11 cellular contexts compared by ENCODE assay signal in genomic region chr1:168504064-168504837, GRCh38. TPM values are rescaled to one million over a fixed set of nuclear protein-coding genes. Genes with fewer than 3 reads are reported as not detected.
A peak's percentile ranks its signal among the peaks of the same experiment; 100 is the strongest.
DNase-seq lines count a peak whose midpoint lies in the region; ATAC-seq, FAIRE-seq and TF ChIP-seq lines count a peak whose summit lies in the region.
"Had no signal": no experiment of that assay in that cellular context is flagged by ENCODE, and none has a peak within 500 bp of the region (broad histone marks: within the 10 kb centered on the region; RNA-seq: fewer than 3 reads in every experiment).

No MANE protein-coding gene starts in this region.

- H4K20me1 ChIP-seq in HepG2 (ENCODE audit: insufficient read depth, low read length) (no peaks in the 10 kb centered on the region), osteoblast (ENCODE audit: insufficient read depth, low read length) (no peaks in the 10 kb centered on the region)

- no peak overlapping the region for H3K9ac ChIP-seq in HepG2 (ENCODE audit: insufficient read depth, low read depth, low read length)

- H3K27ac ChIP-seq in right lobe of liver (no peak overlapping the region), HepG2 (ENCODE audit: extremely low read length, insufficient read depth, low read length) (no peak overlapping the region), osteoblast (ENCODE audit: low read depth, low read length) (peak overlapping the region; percentile 45)
- H3K27ac ChIP-seq: thyroid gland had no signal

- H3K9me3 Mint-ChIP-seq in activated naive CD8-positive, alpha-beta T cell treated with anti-CD3 and anti-CD28 coated beads for 36 hours: peaks cover 3% of the 10 kb centered on the region
- H3K9me3 Mint-ChIP-seq: activated B cell treated with CpG ODN at 0.5 μM for 24 hours had no signal

- intact Hi-C loops in right lobe of liver (cut with DNase I): no loop called here
- intact Hi-C loops in HepG2 (cut with micrococcal nuclease; ENCODE audit: unreplicated experiment): no loop called here

- H2AFZ ChIP-seq in HepG2 (ENCODE audit: low read length): no peak overlapping the region
- peak overlapping the region; percentile 17 for H2AFZ ChIP-seq in osteoblast (ENCODE audit: low read length)

- no peak for TF ChIP-seq POLR2A in right lobe of liver (IDR thresholded peaks at IDR 0.05)
- TF ChIP-seq POLR2A in HepG2 (IDR thresholded peaks at IDR 0.05; ENCODE audit: insufficient read depth in 1 of 2, low read depth in 2 of 2, low read length in 2 of 2): no peak

- POLR2A ChIA-PET in HepG2 (lab: Yijun Ruan, JAX): no interaction called here

- H3K27me3 ChIP-seq in right lobe of liver (no peaks in the 10 kb centered on the region), HepG2 (ENCODE audit: control insufficient read depth in 1 of 2, insufficient read depth in 2 of 2, low read length in 2 of 2) (no peaks in the 10 kb centered on the region), osteoblast (ENCODE audit: insufficient read depth, low read length) (no peaks in the 10 kb centered on the region)
- H3K27me3 ChIP-seq: thyroid gland had no signal

- H3K79me2 ChIP-seq in HepG2 (ENCODE audit: insufficient read depth, low read length) (no peaks in the 10 kb centered on the region), osteoblast (ENCODE audit: insufficient read depth, low read length) (no peaks in the 10 kb centered on the region)

- peak; percentile 86 to 95 (median 93) for ATAC-seq in right lobe of liver
- ATAC-seq in HepG2: no peak
- peak; percentile 68 for ATAC-seq in HG03135 (IDR thresholded peaks at IDR 0.05; ENCODE audit: unreplicated experiment)

- H3K4me3 ChIP-seq in right lobe of liver (no peak overlapping the region), HepG2 (replicated peaks in 1 of 3; ENCODE audit: insufficient read depth in 1 of 3, low read depth in 2 of 3, low read length in 3 of 3) (no peak overlapping the region), osteoblast (ENCODE audit: insufficient read depth, low read length) (no peak overlapping the region)
- H3K4me3 ChIP-seq: thyroid gland had no signal

- TF ChIP-seq EP300 in HepG2 (IDR thresholded peaks at IDR 0.05; ENCODE audit: low read depth in 2 of 2, low read length in 2 of 2) (no peak), HepG2 (CRISPR knock-in tag; IDR thresholded peaks at IDR 0.05; ENCODE audit: borderline replicate concordance) (no peak)

- peaks cover 47% of the 10 kb centered on the region for H3K4me1 Mint-ChIP-seq in activated naive CD8-positive, alpha-beta T cell treated with anti-CD3 and anti-CD28 coated beads for 36 hours
- H3K4me1 Mint-ChIP-seq: activated B cell treated with CpG ODN at 0.5 μM for 24 hours had no signal

- no peak overlapping the region for H3K4me2 ChIP-seq in HepG2 (ENCODE audit: low read depth, low read length)
- H3K4me2 ChIP-seq in osteoblast (ENCODE audit: insufficient read depth, low read length): no peak overlapping the region

- H3K4me1 ChIP-seq in right lobe of liver (peaks cover 0 to 9% (median 0%) of the 10 kb centered on the region in 4 donors), HepG2 (ENCODE audit: insufficient read depth, low read length) (peaks cover 24% of the 10 kb centered on the region), osteoblast (ENCODE audit: insufficient read depth, low read length) (peaks cover 28% of the 10 kb centered on the region)
- H3K4me1 ChIP-seq: thyroid gland had no signal

- CTCF ChIA-PET in HepG2 (lab: Yijun Ruan, JAX; ENCODE audit: low intra/inter-chr PET ratio, low total read pairs): no interaction called here

- TF ChIP-seq CTCF in right lobe of liver (IDR thresholded peaks at IDR 0.05) (no peak), HepG2 (CRISPR knock-in tag; IDR thresholded peaks at IDR 0.05) (no peak), osteoblast (IDR thresholded peaks at IDR 0.05; ENCODE audit: extremely low read depth, low read depth, low read length) (no peak)

- no peaks in the 10 kb centered on the region for H3K27me3 Mint-ChIP-seq in activated naive CD8-positive, alpha-beta T cell treated with anti-CD3 and anti-CD28 coated beads for 36 hours

- H3K36me3 Mint-ChIP-seq in activated naive CD8-positive, alpha-beta T cell treated with anti-CD3 and anti-CD28 coated beads for 36 hours: peaks cover 2% of the 10 kb centered on the region

- H3K27ac Mint-ChIP-seq in activated naive CD8-positive, alpha-beta T cell treated with anti-CD3 and anti-CD28 coated beads for 36 hours: peak overlapping the region; percentile 30
- H3K27ac Mint-ChIP-seq: activated B cell treated with CpG ODN at 0.5 μM for 24 hours had no signal

- H3K4me3 Mint-ChIP-seq in activated naive CD8-positive, alpha-beta T cell treated with anti-CD3 and anti-CD28 coated beads for 36 hours: no peak overlapping the region
- H3K4me3 Mint-ChIP-seq: activated B cell treated with CpG ODN at 0.5 μM for 24 hours had no signal

- FAIRE-seq in HepG2 (lab: Jason Lieb, UNC): no peak

- no peaks in the 10 kb centered on the region for H3K36me3 ChIP-seq in right lobe of liver
- peaks cover 0 to 2% of the 10 kb centered on the region in 2 experiments; a peak in 3 of 5 replicates for H3K36me3 ChIP-seq in HepG2 (replicated peaks in 1 of 2; ENCODE audit: control insufficient read depth in 1 of 2, insufficient read depth in 2 of 2, low read length in 2 of 2)
- no peaks in the 10 kb centered on the region for H3K36me3 ChIP-seq in osteoblast (ENCODE audit: insufficient read depth, low read length)
- H3K36me3 ChIP-seq: thyroid gland had no signal

- no peak for TF ChIP-seq RAD21 in HepG2 (CRISPR knock-in tag; IDR thresholded peaks at IDR 0.05)

- DNase-seq in right lobe of liver (peak; percentile 49 to 77 (median 76)), HepG2 (ENCODE audit: low spot score) (no peak), osteoblast (ENCODE audit: insufficient read length, low spot score, missing footprints) (no peak), DMS53 (lab: John Stamatoyannopoulos, UW) (no peak), NCI-H345 treated with DMSO at 0.1 percent for 48 hours (lab: John Stamatoyannopoulos, UW; ENCODE audit: unreplicated experiment) (no peak), NCI-H1930 (lab: John Stamatoyannopoulos, UW) (no peak)
- peak; percentile 30 for DNase-seq in activated naive CD8-positive, alpha-beta T cell treated with anti-CD3 and anti-CD28 coated beads for 36 hours
- DNase-seq: activated B cell treated with CpG ODN at 0.5 μM for 24 hours had no signal

- BruUV-seq in HepG2 (replicated peaks; lab: Mats Ljungman, UMichigan): no TSS peak

- in situ Hi-C loops in HepG2 (cut with HindIII; ENCODE audit: extremely low pct_ligation_motif_present, low pct_unique_long_range_greater_than_20kb): no loop called here

- 40% methylated on average over 4 of the region's 4 CpGs for WGBS in right lobe of liver (ENCODE audit: insufficient coverage, low coverage, low lambda C conversion rate, missing lambda C conversion rate)
- 94% methylated on average over 4 of the region's 4 CpGs for WGBS in HepG2 (ENCODE audit: low lambda C conversion rate)

- H3K9me3 ChIP-seq in right lobe of liver (no peaks in the 10 kb centered on the region), HepG2 (ENCODE audit: low read length) (no peaks in the 10 kb centered on the region), osteoblast (ENCODE audit: low read depth, low read length) (no peaks in the 10 kb centered on the region)
- H3K9me3 ChIP-seq: thyroid gland had no signal

TF ChIP-seq in HepG2, 621 proteins besides CTCF, POLR2A, EP300 and RAD21 (continues in another document):
- no peak for TF ChIP-seq CENPBD1 (CRISPR knock-in tag; IDR thresholded peaks at IDR 0.05; ENCODE audit: borderline replicate concordance, low read depth)
- TF ChIP-seq ZBTB25 (CRISPR knock-in tag; IDR thresholded peaks at IDR 0.05): no peak
- no peak for TF ChIP-seq SOX5 (CRISPR knock-in tag; IDR thresholded peaks at IDR 0.05; ENCODE audit: borderline replicate concordance)
- no peak for TF ChIP-seq ZNF207 (IDR thresholded peaks at IDR 0.05; ENCODE audit: borderline replicate concordance)

RNA-seq across cellular contexts. Expression of gene XCL2, which starts 39.5 kb away (rescaled TPM):
- total RNA-seq in right lobe of liver: 1 to 10 TPM in 2 of 6 experiments, not detected in 4; 1.4 to 1.6 TPM
- not detected in 2 replicates for total RNA-seq in HepG2 (2016; rRNA removed; fragmentation: Illumina TruSeq; extraction: Trizol)
- total RNA-seq in HepG2 (2016; cell fraction: cytosol; rRNA removed; fragmentation: Illumina TruSeq; extraction: Trizol; ENCODE audit: low read depth): not detected in 2 replicates
- not detected in 2 replicates for total RNA-seq in HepG2 (2016; cell fraction: insoluble cytoplasmic fraction; rRNA removed; fragmentation: Illumina TruSeq; extraction: Trizol)
- total RNA-seq in HepG2 (2016; cell fraction: membrane; rRNA removed; fragmentation: Illumina TruSeq; extraction: Trizol): not detected in 2 replicates
- not detected in 2 replicates for total RNA-seq in HepG2 (2016; cell fraction: nucleus; rRNA removed; fragmentation: Illumina TruSeq; extraction: Trizol)
- polyA plus RNA-seq in HepG2 (2011; rRNA removed): 0.50 TPM in 1 of 2 replicates, not detected in the other
- polyA plus RNA-seq in HepG2 (2011; cell fraction: cytosol; rRNA removed): 0.22 TPM in 1 of 2 replicates, not detected in the other
- 0.40 TPM in 1 of 2 replicates, not detected in the other for polyA plus RNA-seq in HepG2 (2011; cell fraction: nucleus; rRNA removed)
- polyA plus RNA-seq in HepG2 (2012): not detected in 2 replicates
- not detected in 2 replicates for polyA plus RNA-seq in HepG2 (2016; cell fraction: cytosol; fragmentation: Illumina TruSeq; extraction: Trizol; ENCODE audit: low read depth)
- not detected in 2 replicates for polyA plus RNA-seq in HepG2 (2016; cell fraction: insoluble cytoplasmic fraction; fragmentation: Illumina TruSeq; extraction: Trizol; ENCODE audit: low read depth)
- polyA plus RNA-seq in HepG2 (2016; cell fraction: membrane; fragmentation: Illumina TruSeq; extraction: Trizol; ENCODE audit: low read depth): not detected in 2 replicates
- not detected in 2 replicates for polyA plus RNA-seq in HepG2 (2016; cell fraction: nucleus; fragmentation: Illumina TruSeq; extraction: Trizol; ENCODE audit: insufficient read depth, low read depth)
- polyA minus RNA-seq in HepG2 (2011; rRNA and poly(A)+ RNA removed; ENCODE audit: low replicate concordance): not detected in 2 replicates
- polyA minus RNA-seq in HepG2 (2011; cell fraction: cytosol; rRNA and poly(A)+ RNA removed): not detected in 2 replicates
- not detected in 2 replicates for polyA minus RNA-seq in HepG2 (2011; cell fraction: nucleus; rRNA and poly(A)+ RNA removed)
- total RNA-seq in activated naive CD8-positive, alpha-beta T cell treated with anti-CD3 and anti-CD28 coated beads for 36 hours: 100 to 1,000 TPM; 136 to 139 TPM
- not detected in 2 replicates for total RNA-seq in osteoblast
- total RNA-seq: activated B cell treated with CpG ODN at 0.5 μM for 24 hours, Daoy, thyroid gland had no signal

Comparison
In these comparisons a context has a peak if more than half of its experiments do, and no peak if none do; other contexts are left out.
1. DNase-seq: peak in right lobe of liver (3 of 3) and activated naive CD8-positive, alpha-beta T cell treated with anti-CD3 and anti-CD28 coated beads for 36 hours (single experiment); none in HepG2 (single experiment), osteoblast (single experiment), DMS53 (single experiment), NCI-H345 treated with DMSO at 0.1 percent for 48 hours (single experiment) and NCI-H1930 (0 of 2).
2. RNA of gene XCL2, which starts 39.5 kb away (total RNA-seq): 136 to 139 TPM in activated naive CD8-positive, alpha-beta T cell treated with anti-CD3 and anti-CD28 coated beads for 36 hours; 1.4 to 1.6 TPM in right lobe of liver, not detected in HepG2 and not detected in osteoblast; every median in the first group is over 10 times any median in the second.